26 cellular contexts compared by ENCODE assay signal in genomic region chr2:10566021-10566420, GRCh38.
A peak's percentile ranks its signal among the peaks of the same experiment; 100 is the strongest.
DNase-seq lines count a peak whose midpoint lies in the region; ATAC-seq and TF ChIP-seq lines count a peak whose summit lies in the region.
"Had no signal": no experiment of that assay in that cellular context is flagged by ENCODE, and none has a peak within 500 bp of the region (broad histone marks: within the 10 kb centered on the region; RNA-seq: fewer than 3 reads in every experiment).

No MANE protein-coding gene starts in this region.

- in situ Hi-C loops in IMR-90 (cut with MboI; ENCODE audit: low sequenced_read_pairs): no loop called here

- H2AFZ ChIP-seq in IMR-90 (replicated peaks; ENCODE audit: low read length, poor library complexity): no peak overlapping the region

- 0 out of 2 replicates have a peak, but pooled peaks cover 5% of the 10 kb centered on the region for H3K36me3 ChIP-seq in IMR-90 (ENCODE audit: control insufficient read depth, insufficient read depth, low read length)

- CTCF ChIA-PET in IMR-90 (lab: Yijun Ruan, JAX): no interaction called here
- CTCF ChIA-PET in Calu3 (lab: Charles Lee): no interaction called here

- BruUV-seq in IMR-90 (replicated peaks; lab: Mats Ljungman, UMichigan) (no TSS peak), Calu3 (replicated peaks; lab: Mats Ljungman, UMichigan) (no TSS peak)

- H3K9me3 ChIP-seq in IMR-90 (ENCODE audit: control insufficient read depth, insufficient read depth, low read length): peaks cover 2% of the 10 kb centered on the region
- H3K9me3 ChIP-seq: A549, body of pancreas had no signal

- no CpG with 5 or more reads among the region's 7 CpGs for WGBS in IMR-90 (ENCODE audit: extremely low coverage in 2 of 2, insufficient read length in 1 of 2), 2 experiments

- no peak overlapping the region for H4K5ac ChIP-seq in IMR-90 (ENCODE audit: low read depth, low read length)

- no peaks in the 10 kb centered on the region for H3K27me3 ChIP-seq in IMR-90 (ENCODE audit: control insufficient read depth, insufficient read depth, low read length)
- H3K27me3 ChIP-seq: body of pancreas had no signal

- H2BK15ac ChIP-seq in IMR-90 (ENCODE audit: low read depth, low read length): no peak overlapping the region

- H3K4me1 ChIP-seq in IMR-90 (ENCODE audit: control insufficient read depth, insufficient read depth, low read length): peaks cover 4% of the 10 kb centered on the region; the same call in 1 of the 2 replicates
- H3K4me1 ChIP-seq: A549 had no signal

- no peak overlapping the region for H2AK9ac ChIP-seq in IMR-90 (replicated peaks; ENCODE audit: low read depth, low read length, poor library complexity)

- H3K4me2 ChIP-seq in IMR-90 (ENCODE audit: low read depth, low read length): no peak overlapping the region
- H3K4me2 ChIP-seq: A549 had no signal

- H3K27me3 Mint-ChIP-seq in central memory CD8-positive, alpha-beta T cell: no peaks in the 10 kb centered on the region
- H3K27me3 Mint-ChIP-seq in nephron progenitor cell (ENCODE audit: low read depth, poor library complexity) (no peaks in the 10 kb centered on the region), Calu3 (ENCODE audit: unreplicated experiment) (no peaks in the 10 kb centered on the region)
- H3K27me3 Mint-ChIP-seq: activated T-cell treated with anti-CD3 and anti-CD28 coated beads, Interleukin-2, amount 50 U/mL, for 24 hours; B cell; dendritic cell treated with granulocyte-macrophage colony-stimulating factor and Interleukin-4, amounts not matched to agents 40 ng/mL and 50 ng/mL, for 4 days had no signal

- no peak; the same call in 1 of the 2 replicates for ATAC-seq in IMR-90 (ENCODE audit: low read depth)
- no peak for ATAC-seq in central memory CD8-positive, alpha-beta T cell (replicated peaks; ENCODE audit: extremely low read depth, poor library complexity, severe bottlenecking)
- ATAC-seq: A549, body of pancreas, HepG2, natural killer cell, WTC11 had no signal

- no peak overlapping the region for H3K9ac ChIP-seq in IMR-90 (ENCODE audit: low read depth, low read length)

- H3K9me3 Mint-ChIP-seq in central memory CD8-positive, alpha-beta T cell: no peaks in the 10 kb centered on the region
- H3K9me3 Mint-ChIP-seq in nephron progenitor cell (peaks cover 3% of the 10 kb centered on the region), Calu3 (ENCODE audit: low read depth, unreplicated experiment) (no peaks in the 10 kb centered on the region)
- H3K9me3 Mint-ChIP-seq: H9, natural killer cell, WTC11 had no signal

- H3K4me1 Mint-ChIP-seq in central memory CD8-positive, alpha-beta T cell: peaks cover 7% of the 10 kb centered on the region
- H3K4me1 Mint-ChIP-seq in nephron progenitor cell: peaks cover 21% of the 10 kb centered on the region
- peaks cover 8% of the 10 kb centered on the region for H3K4me1 Mint-ChIP-seq in Calu3 (ENCODE audit: low read depth, unreplicated experiment)
- H3K4me1 Mint-ChIP-seq: B cell, WTC11 had no signal

- H2BK5ac ChIP-seq in IMR-90 (ENCODE audit: low read depth, low read length, poor library complexity, severe bottlenecking): no peak overlapping the region

- no peak overlapping the region for H3K18ac ChIP-seq in IMR-90 (ENCODE audit: low read depth, low read length)

- no peak overlapping the region for H3K4me3 ChIP-seq in AG10803 (ENCODE audit: low read length)
- H3K4me3 ChIP-seq in IMR-90 (ENCODE audit: insufficient read depth, low read depth, low read length): no peak overlapping the region
- H3K4me3 ChIP-seq: A549, body of pancreas had no signal

- no peak overlapping the region for H4K8ac ChIP-seq in IMR-90 (ENCODE audit: low read depth in 2 of 2, low read length in 2 of 2)

- H2BK20ac ChIP-seq in IMR-90 (ENCODE audit: low read depth, low read length): no peak overlapping the region

- no peak for TF ChIP-seq RAD21 in IMR-90 (IDR thresholded peaks at IDR 0.05; ENCODE audit: low read length)

- intact Hi-C loops in IMR-90 (cut with micrococcal nuclease): no loop called here
- intact Hi-C loops in Calu3 (cut with micrococcal nuclease; ENCODE audit: unreplicated experiment): no loop called here

- no peak overlapping the region for H3K4ac ChIP-seq in IMR-90 (ENCODE audit: low read depth, low read length)

- dilution Hi-C loops in IMR-90 (cut with HindIII; ENCODE audit: low sequenced_read_pairs, unreplicated experiment): no loop called here

- no peak overlapping the region for H2BK120ac ChIP-seq in IMR-90 (ENCODE audit: low read depth, low read length)

- H3K56ac ChIP-seq in IMR-90 (ENCODE audit: extremely low read depth, insufficient read depth, low read length): no peak overlapping the region

- peak; percentile 19 for DNase-seq in AG10803 (ENCODE audit: low read depth)
- peak; percentile 32 for DNase-seq in IMR-90
- DNase-seq in central memory CD8-positive, alpha-beta T cell (ENCODE audit: low spot score in 2 of 2): no peak
- no peak for DNase-seq in nephron progenitor cell
- no peak for DNase-seq in GM20000 (ENCODE audit: low spot score)
- no peak for DNase-seq in Calu3
- no peak for DNase-seq in HPDE6-E6E7 (ENCODE audit: extremely low spot score)
- DNase-seq in CD1c-positive myeloid dendritic cell (ENCODE audit: extremely low spot score): no peak
- DNase-seq: activated CD4-positive, alpha-beta T cell treated with anti-CD3 and anti-CD28 coated beads, Interleukin-2, amount 50 U/mL, for 1 hour; activated T-cell treated with anti-CD3 and anti-CD28 coated beads, Interleukin-2, amount 50 U/mL, for 24 hours; body of pancreas; H9; Karpas-422; natural killer cell; NCI-H1417 treated with DMSO at 0.1 percent for 48 hours; NCI-H2029 treated with DMSO at 0.1 percent for 48 hours; NCI-H69; retina; Right ventricle myocardium superior; small intestine; stimulated activated naive CD4-positive, alpha-beta T cell treated with Interleukin-2 at 50 U/mL for 16 hours had no signal

- H3K27ac ChIP-seq in IMR-90 (ENCODE audit: insufficient read depth, low read length): no peak overlapping the region
- H3K27ac ChIP-seq: A549, body of pancreas had no signal

- POLR2A ChIA-PET in IMR-90 (lab: Charles Lee; ENCODE audit: unreplicated experiment): no interaction called here

- no peak overlapping the region for H3K4me3 Mint-ChIP-seq in central memory CD8-positive, alpha-beta T cell
- H3K4me3 Mint-ChIP-seq in nephron progenitor cell (no peak overlapping the region), Calu3 (ENCODE audit: low read depth, unreplicated experiment) (no peak overlapping the region)
- H3K4me3 Mint-ChIP-seq: activated T-cell treated with anti-CD3 and anti-CD28 coated beads, Interleukin-2, amount 50 U/mL, for 24 hours; B cell; dendritic cell treated with granulocyte-macrophage colony-stimulating factor and Interleukin-4, amounts not matched to agents 40 ng/mL and 50 ng/mL, for 4 days; H9; natural killer cell; WTC11 had no signal

- H2AK5ac ChIP-seq in IMR-90 (ENCODE audit: low read depth, low read length): no peak overlapping the region

- H4K91ac ChIP-seq in IMR-90 (ENCODE audit: insufficient read depth, low read depth, low read length): no peak overlapping the region

- TF ChIP-seq POLR2A in IMR-90 (IDR thresholded peaks at IDR 0.05; ENCODE audit: low read depth, low read length): no peak

- peaks cover 18% of the 10 kb centered on the region for H3K36me3 Mint-ChIP-seq in central memory CD8-positive, alpha-beta T cell (ENCODE audit: insufficient read depth)
- H3K36me3 Mint-ChIP-seq in nephron progenitor cell (ENCODE audit: low read depth) (peaks cover 38% of the 10 kb centered on the region), Calu3 (ENCODE audit: insufficient read depth, unreplicated experiment) (peaks cover 14% of the 10 kb centered on the region)

- TF ChIP-seq CTCF in AG10803 (conservative IDR thresholded peaks at IDR 0.05; ENCODE audit: low read length) (no peak), IMR-90 (conservative IDR thresholded peaks at IDR 0.05; ENCODE audit: low read depth, low read length) (no peak), nephron progenitor cell (IDR thresholded peaks at IDR 0.05) (no peak), GM20000 (IDR thresholded peaks at IDR 0.05; ENCODE audit: extremely low read depth, missing control alignments) (no peak), Calu3 (IDR thresholded peaks at IDR 0.05; ENCODE audit: unreplicated experiment) (no peak)

- 0 out of 2 replicates have a peak overlapping the region, but pooled peaks have one; percentile 24 for H3K23ac ChIP-seq in IMR-90 (ENCODE audit: low read depth, low read length)

- peaks cover 11% of the 10 kb centered on the region for H3K9me1 ChIP-seq in IMR-90 (ENCODE audit: insufficient read depth, low read length)

- H3K79me1 ChIP-seq in IMR-90 (ENCODE audit: low read depth in 1 of 2, low read length in 2 of 2): peaks cover 0 to 7% of the 10 kb centered on the region in 2 experiments; a peak in 2 of 4 replicates

- peak overlapping the region; percentile 3 for H3K27ac Mint-ChIP-seq in central memory CD8-positive, alpha-beta T cell (ENCODE audit: low read depth)
- H3K27ac Mint-ChIP-seq in nephron progenitor cell (peak overlapping the region; percentile 23), Calu3 (ENCODE audit: unreplicated experiment) (no peak overlapping the region)
- H3K27ac Mint-ChIP-seq: activated T-cell treated with anti-CD3 and anti-CD28 coated beads, Interleukin-2, amount 50 U/mL, for 24 hours; B cell; dendritic cell treated with granulocyte-macrophage colony-stimulating factor and Interleukin-4, amounts not matched to agents 40 ng/mL and 50 ng/mL, for 4 days; H9; natural killer cell; WTC11 had no signal

- H4K20me1 ChIP-seq in IMR-90 (ENCODE audit: insufficient read depth, low read length): no peaks in the 10 kb centered on the region

- no peak overlapping the region for H3K14ac ChIP-seq in IMR-90 (replicated peaks; ENCODE audit: low read depth, low read length)

TF ChIP-seq in IMR-90, 13 proteins besides CTCF, POLR2A, EP300 and RAD21:
- TF ChIP-seq RFX5 (IDR thresholded peaks at IDR 0.05; ENCODE audit: low read depth, low read length): no peak
- TF ChIP-seq RCOR1 (IDR thresholded peaks at IDR 0.05; ENCODE audit: insufficient replicate concordance, low read length): no peak
- no peak for TF ChIP-seq USF2 (IDR thresholded peaks at IDR 0.05; ENCODE audit: low read depth, low read length)
- TF ChIP-seq MAZ (IDR thresholded peaks at IDR 0.05; ENCODE audit: borderline replicate concordance, low read depth, low read length): no peak
- TF ChIP-seq CHD1 (IDR thresholded peaks at IDR 0.05; ENCODE audit: low read depth, low read length): no peak
- no peak for TF ChIP-seq NFE2L2 (IDR thresholded peaks at IDR 0.05; ENCODE audit: low read depth, low read length)

Comparison
In these comparisons a context has a peak if more than half of its experiments do, and no peak if none do; other contexts are left out.
1. DNase-seq: peak in AG10803 (single experiment) and IMR-90 (single experiment); none in central memory CD8-positive, alpha-beta T cell (0 of 2), nephron progenitor cell (single experiment), GM20000 (single experiment), Calu3 (single experiment), HPDE6-E6E7 (single experiment) and CD1c-positive myeloid dendritic cell (single experiment).